ENCODE assay signal across 10 cellular contexts in genomic region chr3:49686769-49687418, GRCh38. TPM values are rescaled to one million over a fixed set of nuclear protein-coding genes. Genes with fewer than 3 reads are reported as not detected.
DNase-seq lines count a peak whose midpoint lies in the region; ATAC-seq, FAIRE-seq and TF ChIP-seq lines count a peak whose summit lies in the region.
"Not testable (repeated sequence)": the region's sequence is repeated elsewhere in the genome, so short reads cannot be mapped to it uniquely, and the experiment has no call there.
"Had no signal": no experiment of that assay in that cellular context is flagged by ENCODE, and none has a peak within 500 bp of the region (broad histone marks: within the 10 kb centered on the region; RNA-seq: fewer than 3 reads in every experiment).

No MANE protein-coding gene starts in this region.

- H3K36me3 Mint-ChIP-seq in activated CD8-positive, alpha-beta memory T cell treated with anti-CD3 and anti-CD28 coated beads, Interleukin-2, amount 10 ng/mL, durations not matched to agents 7 days and 5 days = not testable (repeated sequence)

- not testable (repeated sequence) for H4K20me1 ChIP-seq in OCI-LY1 (ENCODE audit: insufficient read depth, low read length)

- not testable (repeated sequence) for H3K4me3 Mint-ChIP-seq in activated CD8-positive, alpha-beta memory T cell treated with anti-CD3 and anti-CD28 coated beads, Interleukin-2, amount 10 ng/mL, durations not matched to agents 7 days and 5 days

- not testable (repeated sequence) for H3F3A ChIP-seq in OCI-LY1 (ENCODE audit: insufficient read depth, low read length)

- H3K4me3 ChIP-seq in AG10803 (ENCODE audit: low read length) = peak overlapping the region; percentile 17; the same call in 1 of the 2 replicates
- H3K4me3 ChIP-seq in OCI-LY1 (ENCODE audit: low read depth, low read length, poor library complexity, severe bottlenecking) = peak overlapping the region; percentile 27
- H3K4me3 ChIP-seq in body of pancreas = peak overlapping the region; percentile 6 to 36
- peak overlapping the region in 3 of 4 donors; percentile 3 to 45 (median 35) for H3K4me3 ChIP-seq in pancreas

- H3K9ac ChIP-seq in OCI-LY1 (ENCODE audit: low read length) = not testable (repeated sequence)

- not testable (repeated sequence) for H3K27me3 Mint-ChIP-seq in activated CD8-positive, alpha-beta memory T cell treated with anti-CD3 and anti-CD28 coated beads, Interleukin-2, amount 10 ng/mL, durations not matched to agents 7 days and 5 days

- WGBS in body of pancreas, 2 donors = 12% methylated on average over 43 of the region's 43 CpGs; no CpG with 5 or more reads in 1 of the 2 donors
- 10 to 11% methylated on average over 35 to 43 of the region's 43 CpGs for WGBS in pancreas, 2 donors

- not testable (repeated sequence) for H3K9me3 ChIP-seq in OCI-LY1 (ENCODE audit: low read length); body of pancreas; pancreas

- peaks cover 21% of the 10 kb centered on the region for H3K36me3 ChIP-seq in OCI-LY1 (ENCODE audit: insufficient read depth, low read length)
- H3K36me3 ChIP-seq in body of pancreas (replicated peaks in 1 of 2; ENCODE audit: insufficient read depth in 1 of 2, low read depth in 2 of 2) = not testable (repeated sequence)
- peaks cover 0 to 15% (median 4%) of the 10 kb centered on the region in 3 donors for H3K36me3 ChIP-seq in pancreas

- not testable (repeated sequence) for H3K27me3 ChIP-seq in OCI-LY1 (ENCODE audit: insufficient read depth, low read length); body of pancreas; pancreas

- ATAC-seq in activated CD8-positive, alpha-beta memory T cell treated with anti-CD3 and anti-CD28 coated beads, Interleukin-2, amount 10 ng/mL, durations not matched to agents 7 days and 5 days = peak; percentile 15
- ATAC-seq in body of pancreas = peak; percentile 65
- ATAC-seq in pancreas = peak; percentile 68 to 79 (median 74)

- H3K79me2 ChIP-seq in OCI-LY1 (ENCODE audit: insufficient read depth, low read length) = not testable (repeated sequence)

- not testable (repeated sequence) for H3K9me2 ChIP-seq in OCI-LY1 (ENCODE audit: low read depth, low read length)

- not testable (repeated sequence) for H3K27ac ChIP-seq in OCI-LY1 (ENCODE audit: low read depth, low read length, poor library complexity, severe bottlenecking)
- peak overlapping the region; percentile 8 to 73 (median 50) for H3K27ac ChIP-seq in body of pancreas
- H3K27ac ChIP-seq in pancreas = peak overlapping the region in 2 of 4 donors; percentile 47 to 48

- not testable (repeated sequence) for FAIRE-seq in pancreas (lab: Jason Lieb, UNC)

- TF ChIP-seq CTCF in AG10803 (conservative IDR thresholded peaks at IDR 0.05; ENCODE audit: low read length); OCI-LY1 (IDR thresholded peaks at IDR 0.05; ENCODE audit: low read length); body of pancreas (IDR thresholded peaks at IDR 0.05); pancreas (IDR thresholded peaks at IDR 0.05): not testable (repeated sequence)

- not testable (repeated sequence) for H2AFZ ChIP-seq in OCI-LY1 (ENCODE audit: low read length)

- H3K4me1 ChIP-seq in OCI-LY1 (ENCODE audit: insufficient read depth, low read length, severe bottlenecking) (peaks cover 25% of the 10 kb centered on the region), body of pancreas (peaks cover 36% of the 10 kb centered on the region), pancreas (peaks cover 0 to 12% (median 4%) of the 10 kb centered on the region in 3 donors)

- H3K4me1 Mint-ChIP-seq in activated CD8-positive, alpha-beta memory T cell treated with anti-CD3 and anti-CD28 coated beads, Interleukin-2, amount 10 ng/mL, durations not matched to agents 7 days and 5 days = peaks cover 29% of the 10 kb centered on the region

- H3K9me3 Mint-ChIP-seq in activated CD8-positive, alpha-beta memory T cell treated with anti-CD3 and anti-CD28 coated beads, Interleukin-2, amount 10 ng/mL, durations not matched to agents 7 days and 5 days (ENCODE audit: low read depth) = not testable (repeated sequence)

- H3K27ac Mint-ChIP-seq in activated CD8-positive, alpha-beta memory T cell treated with anti-CD3 and anti-CD28 coated beads, Interleukin-2, amount 10 ng/mL, durations not matched to agents 7 days and 5 days = not testable (repeated sequence)

- H3K4me2 ChIP-seq in OCI-LY1 (ENCODE audit: low read length) = peak overlapping the region; percentile 47; the same call in 1 of the 2 replicates

- DNase-seq in AG10803 (ENCODE audit: low read depth) (peak; percentile 24), body of pancreas (peak; percentile 75 to 91 (median 88)), fibroblast of peridontal ligament (ENCODE audit: extremely low read depth) (peak; percentile 21), kidney tubule cell (ENCODE audit: low spot score) (peak; percentile 64), pancreas (peak; percentile 78 to 91 (median 82))
- peak; percentile 52 for DNase-seq in activated CD8-positive, alpha-beta memory T cell treated with anti-CD3 and anti-CD28 coated beads, Interleukin-2, amount 10 ng/mL, durations not matched to agents 7 days and 5 days
- DNase-seq in stimulated activated CD8-positive, alpha-beta memory T cell treated with anti-CD3 and anti-CD28 coated beads, Interleukin-7, amount 100 ng/mL, for 48 hours (ENCODE audit: extremely low read depth in 1 of 2, low read depth in 1 of 2) = peak; percentile 46 to 59

- TF ChIP-seq POLR2A in body of pancreas (IDR thresholded peaks at IDR 0.05) = peak in 2 of 3 donors; percentile 23 to 26

- intact Hi-C loops in body of pancreas (cut with DNase I); pancreas (cut with DNase I): not testable (repeated sequence)

- CTCF ChIA-PET in activated CD8-positive, alpha-beta memory T cell treated with anti-CD3 and anti-CD28 coated beads, Interleukin-2, amount 10 ng/mL, durations not matched to agents 7 days and 5 days (lab: Charles Lee) = not testable (repeated sequence)

RNA-seq across cellular contexts. Expression of gene MST1, which starts 2.4 kb away (rescaled TPM):
- 1 to 10 TPM; 7.3 to 9.3 TPM for total RNA-seq in activated CD8-positive, alpha-beta memory T cell treated with anti-CD3 and anti-CD28 coated beads, Interleukin-2, amount 10 ng/mL, durations not matched to agents 7 days and 5 days
- total RNA-seq in body of pancreas (10 to 100 TPM; 16.9 to 80.4 TPM), pancreas (10 to 100 TPM; 17.2 to 36.5 (median 21.6) TPM)
- polyA plus RNA-seq in pancreas = 100 to 1,000 TPM in 1 of 2 donors, 10 to 100 TPM in 1; 83.0 to 150 TPM

RNA-seq across cellular contexts. Expression of gene RNF123, which starts 2.5 kb away (rescaled TPM):
- total RNA-seq in activated CD8-positive, alpha-beta memory T cell treated with anti-CD3 and anti-CD28 coated beads, Interleukin-2, amount 10 ng/mL, durations not matched to agents 7 days and 5 days = 10 to 100 TPM; 50.0 to 58.9 TPM
- total RNA-seq in body of pancreas = 10 to 100 TPM; 18.4 to 28.7 TPM
- 10 to 100 TPM; 13.5 to 27.6 (median 18.3) TPM for total RNA-seq in pancreas
- polyA plus RNA-seq in pancreas = 10 to 100 TPM; 21.8 to 24.3 TPM

RNA-seq across cellular contexts. Expression of gene APEH, which starts 12.7 kb away (rescaled TPM):
- 100 to 1,000 TPM; 150 to 172 TPM for total RNA-seq in activated CD8-positive, alpha-beta memory T cell treated with anti-CD3 and anti-CD28 coated beads, Interleukin-2, amount 10 ng/mL, durations not matched to agents 7 days and 5 days
- total RNA-seq in body of pancreas (10 to 100 TPM; 58.7 to 67.7 TPM), pancreas (10 to 100 TPM; 41.2 to 57.3 (median 49.3) TPM)
- polyA plus RNA-seq in pancreas = 10 to 100 TPM; 26.1 to 39.3 TPM

RNA-seq across cellular contexts. Expression of gene AMIGO3, which starts 32.6 kb away (rescaled TPM):
- 1 to 10 TPM in 1 of 2 experiments, under 1 TPM in 1; 0.19 to 1.2 TPM for total RNA-seq in activated CD8-positive, alpha-beta memory T cell treated with anti-CD3 and anti-CD28 coated beads, Interleukin-2, amount 10 ng/mL, durations not matched to agents 7 days and 5 days
- total RNA-seq in body of pancreas = 1 to 10 TPM; 2.0 to 2.1 TPM
- not detected for total RNA-seq in pancreas
- polyA plus RNA-seq in pancreas = 1 to 10 TPM; 3.9 to 4.0 TPM
- total RNA-seq: frontal cortex, pulmonary artery endothelial cell had no signal

RNA-seq across cellular contexts. Expression of gene GMPPB, which starts 36.9 kb away (rescaled TPM):
- total RNA-seq in activated CD8-positive, alpha-beta memory T cell treated with anti-CD3 and anti-CD28 coated beads, Interleukin-2, amount 10 ng/mL, durations not matched to agents 7 days and 5 days = 10 to 100 TPM; 46.6 to 47.9 TPM
- total RNA-seq in body of pancreas (10 to 100 TPM; 36.3 to 43.8 TPM), pancreas (10 to 100 TPM; 22.4 to 46.7 (median 31.4) TPM)
- 10 to 100 TPM; 35.9 to 38.1 TPM for polyA plus RNA-seq in pancreas

Comparison
In these comparisons a context has a peak if more than half of its experiments do, and no peak if none do; other contexts are left out.
1. DNase-seq: peak in every context shown above with its lines; median percentile 88 in body of pancreas; 82 in pancreas; 64 in kidney tubule cell; 52 in stimulated activated CD8-positive, alpha-beta memory T cell treated with anti-CD3 and anti-CD28 coated beads, Interleukin-7, amount 100 ng/mL, for 48 hours; 52 in activated CD8-positive, alpha-beta memory T cell treated with anti-CD3 and anti-CD28 coated beads, Interleukin-2, amount 10 ng/mL, durations not matched to agents 7 days and 5 days; 24 in AG10803; 21 in fibroblast of peridontal ligament.
2. ATAC-seq: peak in every context shown above with its lines; median percentile 74 in pancreas; 65 in body of pancreas; 15 in activated CD8-positive, alpha-beta memory T cell treated with anti-CD3 and anti-CD28 coated beads, Interleukin-2, amount 10 ng/mL, durations not matched to agents 7 days and 5 days.